ENCODE assay signal across 17 cellular contexts in genomic region chr1:44822981-44823451, GRCh38. TPM values are rescaled to one million over a fixed set of nuclear protein-coding genes. Genes with fewer than 3 reads are reported as not detected.
"Had no signal": no experiment of that assay in that cellular context is flagged by ENCODE, and none has a peak within 500 bp of the region (broad histone marks: within the 10 kb centered on the region; RNA-seq: fewer than 3 reads in every experiment).

No MANE protein-coding gene starts in this region.

- H3K4me3 ChIP-seq: adrenal gland, esophagus muscularis mucosa, hepatocyte, psoas muscle, thyroid gland, uterus had no signal

- DNase-seq: activated B cell treated with CpG ODN at 0.5 μM for 24 hours; activated CD4-positive, alpha-beta T cell treated with anti-CD3 and anti-CD28 coated beads, Interleukin-2, amount 10 ng/mL, durations not matched to agents 24 days and 14 days; activated CD8-positive, alpha-beta memory T cell treated with anti-CD3 and anti-CD28 coated beads for 24 hours; activated naive CD4-positive, alpha-beta T cell treated with Interleukin-2 at 50 U/mL for 16 hours; left ventricle myocardium superior; nucleus accumbens; stimulated activated CD4-positive, alpha-beta T cell treated with anti-CD3 and anti-CD28 coated beads, Interleukin-1b, Interleukin-23, amount 100 ng/mL, for 48 hours; thyroid gland; uterus had no signal

- H3K27me3 Mint-ChIP-seq: activated B cell treated with CpG ODN at 0.5 μM for 24 hours; activated CD4-positive, alpha-beta T cell treated with anti-CD3 and anti-CD28 coated beads, Interleukin-2, amount 10 ng/mL, durations not matched to agents 24 days and 14 days; memory B cell; natural killer cell treated with Interleukin-12 subunit alpha and Interleukin-12 subunit beta and Interleukin-15 and Interleukin-18, amount 100 ng/mL, for 72 hours had no signal

- H3K9me3 ChIP-seq: adrenal gland, esophagus muscularis mucosa, psoas muscle, thyroid gland, uterus had no signal

- H3K27ac ChIP-seq: adrenal gland, esophagus muscularis mucosa, hepatocyte, psoas muscle, thyroid gland, uterus had no signal

- H3K4me3 Mint-ChIP-seq: activated B cell treated with CpG ODN at 0.5 μM for 24 hours; activated CD4-positive, alpha-beta T cell treated with anti-CD3 and anti-CD28 coated beads, Interleukin-2, amount 10 ng/mL, durations not matched to agents 24 days and 14 days; memory B cell; natural killer cell treated with Interleukin-12 subunit alpha and Interleukin-12 subunit beta and Interleukin-15 and Interleukin-18, amount 100 ng/mL, for 72 hours had no signal

- ATAC-seq: left ventricle myocardium superior; natural killer cell treated with Interleukin-12 subunit alpha and Interleukin-12 subunit beta and Interleukin-15 and Interleukin-18, amount 100 ng/mL, for 72 hours; psoas muscle; sciatic nerve had no signal

- H3K9me3 Mint-ChIP-seq: activated B cell treated with CpG ODN at 0.5 μM for 24 hours; activated CD4-positive, alpha-beta T cell treated with anti-CD3 and anti-CD28 coated beads, Interleukin-2, amount 10 ng/mL, durations not matched to agents 24 days and 14 days; memory B cell; natural killer cell treated with Interleukin-12 subunit alpha and Interleukin-12 subunit beta and Interleukin-15 and Interleukin-18, amount 100 ng/mL, for 72 hours had no signal

- H3K36me3 Mint-ChIP-seq: memory B cell; natural killer cell treated with Interleukin-12 subunit alpha and Interleukin-12 subunit beta and Interleukin-15 and Interleukin-18, amount 100 ng/mL, for 72 hours had no signal

- H3K27ac Mint-ChIP-seq: activated B cell treated with CpG ODN at 0.5 μM for 24 hours; activated CD4-positive, alpha-beta T cell treated with anti-CD3 and anti-CD28 coated beads, Interleukin-2, amount 10 ng/mL, durations not matched to agents 24 days and 14 days; memory B cell; natural killer cell treated with Interleukin-12 subunit alpha and Interleukin-12 subunit beta and Interleukin-15 and Interleukin-18, amount 100 ng/mL, for 72 hours had no signal

- H3K4me1 ChIP-seq: psoas muscle had no signal

- H3K36me3 ChIP-seq: adrenal gland, thyroid gland, uterus had no signal

- H3K27me3 ChIP-seq: adrenal gland, esophagus muscularis mucosa, hepatocyte, thyroid gland, uterus had no signal

RNA-seq across cellular contexts. Expression of gene DYNLT4, which starts 15.9 kb away (rescaled TPM):
- total RNA-seq: activated B cell treated with CpG ODN at 0.5 μM for 24 hours; activated CD4-positive, alpha-beta T cell treated with anti-CD3 and anti-CD28 coated beads, Interleukin-2, amount 10 ng/mL, durations not matched to agents 24 days and 14 days; natural killer cell treated with Interleukin-12 subunit alpha and Interleukin-12 subunit beta and Interleukin-15 and Interleukin-18, amount 100 ng/mL, for 72 hours had no signal
- polyA plus RNA-seq: keratinocyte had no signal

RNA-seq across cellular contexts. Expression of gene BEST4, which starts 35.0 kb away (rescaled TPM):
- total RNA-seq: psoas muscle had no signal
